18 cellular contexts compared by ENCODE assay signal in genomic region chr20:47515843-47516242, GRCh38. TPM values are rescaled to one million over a fixed set of nuclear protein-coding genes. Genes with fewer than 3 reads are reported as not detected.
DNase-seq lines count a peak whose midpoint lies in the region; ATAC-seq and TF ChIP-seq lines count a peak whose summit lies in the region.
"Had no signal": no experiment of that assay in that cellular context is flagged by ENCODE, and none has a peak within 500 bp of the region (broad histone marks: within the 10 kb centered on the region; RNA-seq: fewer than 3 reads in every experiment).

No MANE protein-coding gene starts in this region.

- TSS peak; percentile 51 for BruUV-seq in Panc1 (replicated peaks; lab: Mats Ljungman, UMichigan)

- H3K27ac Mint-ChIP-seq in T-helper 2 cell treated with Interferon-gamma antibody and Interleukin-4, amounts not matched to agents 5 μg/mL and 100 μg/mL, for 36 hours = peak overlapping the region; percentile 69
- H3K27ac Mint-ChIP-seq in naive B cell = peak overlapping the region; percentile 13 to 97 (median 80)

- peaks cover 63% of the 10 kb centered on the region for H3K79me2 ChIP-seq in ACC112 (ENCODE audit: control insufficient read depth, insufficient read depth, low read length, unreplicated experiment)

- no peak overlapping the region for H3K4me3 Mint-ChIP-seq in T-helper 2 cell treated with Interferon-gamma antibody and Interleukin-4, amounts not matched to agents 5 μg/mL and 100 μg/mL, for 36 hours
- H3K4me3 Mint-ChIP-seq in naive B cell = peak overlapping the region in 3 of 8 donors; percentile 12 to 45 (median 34)

- no peaks in the 10 kb centered on the region for H3K27me3 ChIP-seq in ACC112 (ENCODE audit: insufficient read depth, low read length)
- H3K27me3 ChIP-seq in Panc1 (ENCODE audit: control insufficient read depth, insufficient read depth, low read length) = no peaks in the 10 kb centered on the region
- H3K27me3 ChIP-seq in effector memory CD4-positive, alpha-beta T cell (replicated peaks; ENCODE audit: control insufficient read depth, insufficient read depth, low read length, poor library complexity, severe bottlenecking) = no peaks in the 10 kb centered on the region
- H3K27me3 ChIP-seq: BLaER1 treated with 17β-estradiol and CSF1 and Interleukin-3, amounts not matched to agents 10 nM and 100 nM; tibial nerve had no signal

- CTCF ChIA-PET in Panc1 (lab: Charles Lee) = no interaction called here

- POLR2A ChIA-PET in Panc1 (lab: Charles Lee) = no interaction called here

- intact Hi-C loops in Panc1 (cut with micrococcal nuclease; ENCODE audit: unreplicated experiment) = no loop called here

- H3K36me3 ChIP-seq in ACC112 (ENCODE audit: insufficient read depth, low read length) (peaks cover 7% of the 10 kb centered on the region), Panc1 (ENCODE audit: control insufficient read depth, insufficient read depth, low read length) (no peaks in the 10 kb centered on the region)
- peaks cover 6% of the 10 kb centered on the region for H3K36me3 ChIP-seq in effector memory CD4-positive, alpha-beta T cell (ENCODE audit: control insufficient read depth, insufficient read depth, low read length)

- H3K4me1 Mint-ChIP-seq in T-helper 2 cell treated with Interferon-gamma antibody and Interleukin-4, amounts not matched to agents 5 μg/mL and 100 μg/mL, for 36 hours (ENCODE audit: low read depth) = peaks cover 23% of the 10 kb centered on the region
- H3K4me1 Mint-ChIP-seq in naive B cell = peaks cover 41 to 88% (median 49%) of the 10 kb centered on the region in 3 donors

- 0 out of 2 replicates have a peak overlapping the region, but pooled peaks have one; percentile 0 for H3K27ac ChIP-seq in ACC112 (ENCODE audit: low read depth, low read length)
- H3K27ac ChIP-seq in Panc1 (ENCODE audit: low read length) = no peak overlapping the region
- no peak overlapping the region for H3K27ac ChIP-seq in effector memory CD4-positive, alpha-beta T cell (ENCODE audit: insufficient read depth, low read length, poor library complexity, severe bottlenecking)
- H3K27ac ChIP-seq: BLaER1 treated with 17β-estradiol and CSF1 and Interleukin-3, amounts not matched to agents 10 nM and 100 nM; tibial nerve; WERI-Rb-1 had no signal

- H3K9me3 ChIP-seq in Panc1 (ENCODE audit: control insufficient read depth, insufficient read depth, low read depth, low read length) = peaks cover 6% of the 10 kb centered on the region; the same call in 1 of the 2 replicates
- peaks cover 3% of the 10 kb centered on the region for H3K9me3 ChIP-seq in effector memory CD4-positive, alpha-beta T cell (ENCODE audit: control insufficient read depth, low read length)

- H3K4me3 ChIP-seq in ACC112 (ENCODE audit: low read depth, low read length) (no peak overlapping the region), Panc1 (ENCODE audit: low read depth in 2 of 2, low read length in 2 of 2) (no peak overlapping the region)
- no peak overlapping the region for H3K4me3 ChIP-seq in effector memory CD4-positive, alpha-beta T cell (ENCODE audit: insufficient read depth, low read depth, low read length, poor library complexity, severe bottlenecking)
- H3K4me3 ChIP-seq: BLaER1 treated with 17β-estradiol and CSF1 and Interleukin-3, amounts not matched to agents 10 nM and 100 nM; lung; tibial nerve had no signal

- H2AFZ ChIP-seq in ACC112 (ENCODE audit: low read length, unreplicated experiment) = no peak overlapping the region

- no peak for DNase-seq in T-helper 2 cell treated with Interferon-gamma antibody and Interleukin-4, amounts not matched to agents 5 μg/mL and 100 μg/mL, for 36 hours (ENCODE audit: low spot score)
- DNase-seq in T-helper 2 cell (no peak), Panc1 (ENCODE audit: low read depth, low spot score) (no peak), naive B cell (no peak), glomerular visceral epithelial cell (ENCODE audit: extremely low spot score) (no peak), omental fat pad (ENCODE audit: low spot score) (no peak)
- no peak for DNase-seq in effector memory CD4-positive, alpha-beta T cell
- DNase-seq: 8988T; hippocampal formation; NCI-H1417 treated with DMSO at 0.1 percent for 48 hours; NCI-H524 treated with DMSO at 0.1 percent for 48 hours; stimulated activated naive CD4-positive, alpha-beta T cell; WERI-Rb-1 had no signal

- H3K9me3 Mint-ChIP-seq in T-helper 2 cell treated with Interferon-gamma antibody and Interleukin-4, amounts not matched to agents 5 μg/mL and 100 μg/mL, for 36 hours = peaks cover 19% of the 10 kb centered on the region
- H3K9me3 Mint-ChIP-seq in naive B cell = peaks cover 0 to 8% (median 4%) of the 10 kb centered on the region in 7 donors

- no peaks in the 10 kb centered on the region for H3K27me3 Mint-ChIP-seq in T-helper 2 cell treated with Interferon-gamma antibody and Interleukin-4, amounts not matched to agents 5 μg/mL and 100 μg/mL, for 36 hours (ENCODE audit: low read depth)
- no peaks in the 10 kb centered on the region for H3K27me3 Mint-ChIP-seq in naive B cell

- TF ChIP-seq CTCF in Panc1 (IDR thresholded peaks at IDR 0.05) (no peak), omental fat pad (IDR thresholded peaks at IDR 0.05) (no peak)

- ATAC-seq in Panc1 (no peak), naive B cell (ENCODE audit: low read depth in 2 of 2) (no peak), omental fat pad (ENCODE audit: low FRiP score) (no peak)
- ATAC-seq: sciatic nerve had no signal

- H3K4me1 ChIP-seq in ACC112 (ENCODE audit: control insufficient read depth, insufficient read depth, low read length, unreplicated experiment) (peaks cover 3% of the 10 kb centered on the region), Panc1 (ENCODE audit: control insufficient read depth, insufficient read depth, low read length) (peaks cover 6% of the 10 kb centered on the region)
- no peaks in the 10 kb centered on the region for H3K4me1 ChIP-seq in effector memory CD4-positive, alpha-beta T cell (ENCODE audit: control insufficient read depth, insufficient read depth, low read length, poor library complexity, severe bottlenecking)

- H3K36me3 Mint-ChIP-seq in T-helper 2 cell treated with Interferon-gamma antibody and Interleukin-4, amounts not matched to agents 5 μg/mL and 100 μg/mL, for 36 hours (ENCODE audit: low read depth) = peaks cover 49% of the 10 kb centered on the region
- H3K36me3 Mint-ChIP-seq in naive B cell = peaks cover 7 to 19% of the 10 kb centered on the region in 2 donors

- in situ Hi-C loops in Panc1 (cut with HindIII; ENCODE audit: low pct_unique_long_range_greater_than_20kb, low sequenced_read_pairs) = no loop called here

RNA-seq across cellular contexts. Expression of gene NCOA3, which starts 14.2 kb away (rescaled TPM):
- total RNA-seq in Panc1 (2021; ENCODE audit: unreplicated experiment) = 47.7 TPM
- 16.3 TPM for polyA plus RNA-seq in Panc1 (2012; ENCODE audit: insufficient read length)
- 10 to 100 TPM; 22.7 to 70.9 (median 54.1) TPM for polyA plus RNA-seq in naive B cell (ENCODE audit: low read depth in 6 of 6)
- total RNA-seq in omental fat pad = 10 to 100 TPM; 33.7 to 70.6 (median 43.7) TPM
